ENCODE assay signal across 1 cellular context in genomic region chr3:58490860-58491501, GRCh38.
A peak's percentile ranks its signal among the peaks of the same experiment; 100 is the strongest.
TF ChIP-seq lines count a peak whose summit lies in the region.

No MANE protein-coding gene starts in this region.

TF ChIP-seq in HepG2, 621 proteins besides CTCF, POLR2A, EP300 and RAD21 (continues in another document):
- TF ChIP-seq ZNF547 (CRISPR knock-in tag; IDR thresholded peaks at IDR 0.05) (0 out of 2 replicates have a peak, but pooled peaks have one; percentile 24), MIXL1 (CRISPR knock-in tag; IDR thresholded peaks at IDR 0.05) (0 out of 2 replicates have a peak, but pooled peaks have one; percentile 17), GABPA (IDR thresholded peaks at IDR 0.05; ENCODE audit: low read depth, low read length) (peak; percentile 31; the same call in 1 of the 2 replicates), GABPA (CRISPR knock-in tag; IDR thresholded peaks at IDR 0.05; ENCODE audit: low read depth) (peak; percentile 75), GATAD1 (CRISPR knock-in tag; IDR thresholded peaks at IDR 0.05) (0 out of 2 replicates have a peak, but pooled peaks have one; percentile 13), NKX3-1 (CRISPR knock-in tag; IDR thresholded peaks at IDR 0.05) (no peak), LCORL (IDR thresholded peaks at IDR 0.05) (no peak), LCORL (CRISPR knock-in tag; IDR thresholded peaks at IDR 0.05) (0 out of 2 replicates have a peak, but pooled peaks have one; percentile 33), ZNF441 (CRISPR knock-in tag; IDR thresholded peaks at IDR 0.05; ENCODE audit: borderline replicate concordance) (0 out of 2 replicates have a peak, but pooled peaks have one; percentile 66), HDAC1 (CRISPR knock-in tag; IDR thresholded peaks at IDR 0.05) (peak; percentile 31; the same call in 1 of the 2 replicates), ETV5 (CRISPR knock-in tag; IDR thresholded peaks at IDR 0.05; ENCODE audit: borderline replicate concordance) (peak; percentile 67; the same call in 1 of the 2 replicates), BATF2 (CRISPR knock-in tag; IDR thresholded peaks at IDR 0.05) (no peak), HOXA5 (CRISPR knock-in tag; IDR thresholded peaks at IDR 0.05) (0 out of 2 replicates have a peak, but pooled peaks have one; percentile 9), SMAD3 (CRISPR knock-in tag; IDR thresholded peaks at IDR 0.05) (no peak), KDM3A (CRISPR knock-in tag; IDR thresholded peaks at IDR 0.05; ENCODE audit: low read depth) (no peak), ZNF784 (CRISPR knock-in tag; IDR thresholded peaks at IDR 0.05; ENCODE audit: borderline replicate concordance) (no peak), ZNF121 (CRISPR knock-in tag; IDR thresholded peaks at IDR 0.05) (no peak), FOXA3 (CRISPR knock-in tag; IDR thresholded peaks at IDR 0.05) (no peak), PAWR (CRISPR knock-in tag; IDR thresholded peaks at IDR 0.05; ENCODE audit: borderline replicate concordance) (no peak), ZNF83 (CRISPR knock-in tag; IDR thresholded peaks at IDR 0.05; ENCODE audit: borderline replicate concordance) (no peak), NFE2 (CRISPR knock-in tag; IDR thresholded peaks at IDR 0.05) (no peak), ZNF780A (CRISPR knock-in tag; IDR thresholded peaks at IDR 0.05) (no peak), PHF20 (CRISPR knock-in tag; IDR thresholded peaks at IDR 0.05) (0 out of 2 replicates have a peak, but pooled peaks have one; percentile 1), RNF2 (conservative IDR thresholded peaks at IDR 0.05; ENCODE audit: low read depth) (no peak), GTF3A (CRISPR knock-in tag; conservative IDR thresholded peaks at IDR 0.05) (no peak), ZNF652 (CRISPR knock-in tag; IDR thresholded peaks at IDR 0.05; ENCODE audit: borderline replicate concordance, low read depth) (no peak), ZNF816 (CRISPR knock-in tag; IDR thresholded peaks at IDR 0.05; ENCODE audit: borderline replicate concordance) (0 out of 2 replicates have a peak, but pooled peaks have one; percentile 64), ZNF883 (CRISPR knock-in tag; IDR thresholded peaks at IDR 0.05; ENCODE audit: not compliant biosample characterization) (peak; percentile 25), ZNF576 (CRISPR knock-in tag; IDR thresholded peaks at IDR 0.05) (no peak), ZFP41 (CRISPR knock-in tag; IDR thresholded peaks at IDR 0.05; ENCODE audit: borderline replicate concordance) (no peak), MEIS2 (CRISPR knock-in tag; IDR thresholded peaks at IDR 0.05) (no peak), SIN3B (IDR thresholded peaks at IDR 0.05; ENCODE audit: low read length) (no peak), NRL (CRISPR knock-in tag; IDR thresholded peaks at IDR 0.05; ENCODE audit: borderline replicate concordance) (peak; percentile 66; the same call in 1 of the 2 replicates), ZNF761 (CRISPR knock-in tag; conservative IDR thresholded peaks at IDR 0.05) (no peak), ZFX (CRISPR knock-in tag; IDR thresholded peaks at IDR 0.05; ENCODE audit: low read depth) (peak; percentile 58; the same call in 1 of the 2 replicates), THAP9 (CRISPR knock-in tag; IDR thresholded peaks at IDR 0.05; ENCODE audit: borderline replicate concordance) (peak; percentile 58; the same call in 1 of the 2 replicates), HNRNPLL (IDR thresholded peaks at IDR 0.05; ENCODE audit: low read depth, low read length, poor library complexity, severe bottlenecking) (peak; percentile 10), ZBTB42 (CRISPR knock-in tag; IDR thresholded peaks at IDR 0.05) (0 out of 2 replicates have a peak, but pooled peaks have one; percentile 56), FOSL1 (CRISPR knock-in tag; IDR thresholded peaks at IDR 0.05; ENCODE audit: borderline replicate concordance) (no peak), ZFY (CRISPR knock-in tag; IDR thresholded peaks at IDR 0.05) (peak; percentile 27; the same call in 1 of the 2 replicates), ZSCAN5A (CRISPR knock-in tag; IDR thresholded peaks at IDR 0.05; ENCODE audit: borderline replicate concordance) (no peak), MAFG (CRISPR knock-in tag; IDR thresholded peaks at IDR 0.05) (no peak), ELF3 (CRISPR knock-in tag; IDR thresholded peaks at IDR 0.05) (no peak; the same call in 1 of the 2 replicates)
- TF ChIP-seq, protein P1, sequence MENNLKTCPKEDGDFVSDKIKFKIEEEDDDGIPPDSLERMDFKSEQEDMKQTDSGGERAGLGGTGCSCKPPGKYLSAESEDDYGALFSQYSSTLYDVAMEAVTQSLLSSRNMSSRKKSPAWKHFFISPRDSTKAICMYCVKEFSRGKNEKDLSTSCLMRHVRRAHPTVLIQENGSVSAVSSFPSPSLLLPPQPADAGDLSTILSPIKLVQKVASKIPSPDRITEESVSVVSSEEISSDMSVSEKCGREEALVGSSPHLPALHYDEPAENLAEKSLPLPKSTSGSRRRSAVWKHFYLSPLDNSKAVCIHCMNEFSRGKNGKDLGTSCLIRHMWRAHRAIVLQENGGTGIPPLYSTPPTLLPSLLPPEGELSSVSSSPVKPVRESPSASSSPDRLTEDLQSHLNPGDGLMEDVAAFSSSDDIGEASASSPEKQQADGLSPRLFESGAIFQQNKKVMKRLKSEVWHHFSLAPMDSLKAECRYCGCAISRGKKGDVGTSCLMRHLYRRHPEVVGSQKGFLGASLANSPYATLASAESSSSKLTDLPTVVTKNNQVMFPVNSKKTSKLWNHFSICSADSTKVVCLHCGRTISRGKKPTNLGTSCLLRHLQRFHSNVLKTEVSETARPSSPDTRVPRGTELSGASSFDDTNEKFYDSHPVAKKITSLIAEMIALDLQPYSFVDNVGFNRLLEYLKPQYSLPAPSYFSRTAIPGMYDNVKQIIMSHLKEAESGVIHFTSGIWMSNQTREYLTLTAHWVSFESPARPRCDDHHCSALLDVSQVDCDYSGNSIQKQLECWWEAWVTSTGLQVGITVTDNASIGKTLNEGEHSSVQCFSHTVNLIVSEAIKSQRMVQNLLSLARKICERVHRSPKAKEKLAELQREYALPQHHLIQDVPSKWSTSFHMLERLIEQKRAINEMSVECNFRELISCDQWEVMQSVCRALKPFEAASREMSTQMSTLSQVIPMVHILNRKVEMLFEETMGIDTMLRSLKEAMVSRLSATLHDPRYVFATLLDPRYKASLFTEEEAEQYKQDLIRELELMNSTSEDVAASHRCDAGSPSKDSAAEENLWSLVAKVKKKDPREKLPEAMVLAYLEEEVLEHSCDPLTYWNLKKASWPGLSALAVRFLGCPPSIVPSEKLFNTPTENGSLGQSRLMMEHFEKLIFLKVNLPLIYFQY (CRISPR knock-in tag; IDR thresholded peaks at IDR 0.05; ENCODE audit: borderline replicate concordance): no peak
- TF ChIP-seq, protein P2, sequence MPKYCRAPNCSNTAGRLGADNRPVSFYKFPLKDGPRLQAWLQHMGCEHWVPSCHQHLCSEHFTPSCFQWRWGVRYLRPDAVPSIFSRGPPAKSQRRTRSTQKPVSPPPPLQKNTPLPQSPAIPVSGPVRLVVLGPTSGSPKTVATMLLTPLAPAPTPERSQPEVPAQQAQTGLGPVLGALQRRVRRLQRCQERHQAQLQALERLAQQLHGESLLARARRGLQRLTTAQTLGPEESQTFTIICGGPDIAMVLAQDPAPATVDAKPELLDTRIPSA (CRISPR knock-in tag; IDR thresholded peaks at IDR 0.05; ENCODE audit: borderline replicate concordance): 0 out of 2 replicates have a peak, but pooled peaks have one; percentile 62
- TF ChIP-seq, protein P3, sequence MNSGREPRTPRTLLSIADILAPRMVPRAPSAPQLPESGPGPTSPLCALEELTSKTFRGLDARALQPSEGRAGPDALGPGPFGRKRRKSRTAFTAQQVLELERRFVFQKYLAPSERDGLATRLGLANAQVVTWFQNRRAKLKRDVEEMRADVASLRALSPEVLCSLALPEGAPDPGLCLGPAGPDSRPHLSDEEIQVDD (CRISPR knock-in tag; IDR thresholded peaks at IDR 0.05; ENCODE audit: borderline replicate concordance): no peak
- TF ChIP-seq, protein P4, sequence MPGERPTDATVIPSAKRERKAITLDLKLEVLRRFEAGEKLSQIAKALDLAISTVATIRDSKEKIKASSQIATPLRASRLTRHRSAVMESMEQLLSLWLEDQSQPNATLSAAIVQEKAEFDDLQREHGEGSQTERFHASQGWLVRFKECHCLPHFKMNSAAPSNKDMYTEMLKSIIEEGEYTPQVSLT (CRISPR knock-in tag; IDR thresholded peaks at IDR 0.05; ENCODE audit: borderline replicate concordance, low read depth): no peak
- TF ChIP-seq, protein P5, sequence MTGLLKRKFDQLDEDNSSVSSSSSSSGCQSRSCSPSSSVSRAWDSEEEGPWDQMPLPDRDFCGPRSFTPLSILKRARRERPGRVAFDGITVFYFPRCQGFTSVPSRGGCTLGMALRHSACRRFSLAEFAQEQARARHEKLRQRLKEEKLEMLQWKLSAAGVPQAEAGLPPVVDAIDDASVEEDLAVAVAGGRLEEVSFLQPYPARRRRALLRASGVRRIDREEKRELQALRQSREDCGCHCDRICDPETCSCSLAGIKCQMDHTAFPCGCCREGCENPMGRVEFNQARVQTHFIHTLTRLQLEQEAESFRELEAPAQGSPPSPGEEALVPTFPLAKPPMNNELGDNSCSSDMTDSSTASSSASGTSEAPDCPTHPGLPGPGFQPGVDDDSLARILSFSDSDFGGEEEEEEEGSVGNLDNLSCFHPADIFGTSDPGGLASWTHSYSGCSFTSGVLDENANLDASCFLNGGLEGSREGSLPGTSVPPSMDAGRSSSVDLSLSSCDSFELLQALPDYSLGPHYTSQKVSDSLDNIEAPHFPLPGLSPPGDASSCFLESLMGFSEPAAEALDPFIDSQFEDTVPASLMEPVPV (CRISPR knock-in tag; IDR thresholded peaks at IDR 0.05): peak; percentile 25; the same call in 1 of the 2 replicates
- TF ChIP-seq, protein P6, sequence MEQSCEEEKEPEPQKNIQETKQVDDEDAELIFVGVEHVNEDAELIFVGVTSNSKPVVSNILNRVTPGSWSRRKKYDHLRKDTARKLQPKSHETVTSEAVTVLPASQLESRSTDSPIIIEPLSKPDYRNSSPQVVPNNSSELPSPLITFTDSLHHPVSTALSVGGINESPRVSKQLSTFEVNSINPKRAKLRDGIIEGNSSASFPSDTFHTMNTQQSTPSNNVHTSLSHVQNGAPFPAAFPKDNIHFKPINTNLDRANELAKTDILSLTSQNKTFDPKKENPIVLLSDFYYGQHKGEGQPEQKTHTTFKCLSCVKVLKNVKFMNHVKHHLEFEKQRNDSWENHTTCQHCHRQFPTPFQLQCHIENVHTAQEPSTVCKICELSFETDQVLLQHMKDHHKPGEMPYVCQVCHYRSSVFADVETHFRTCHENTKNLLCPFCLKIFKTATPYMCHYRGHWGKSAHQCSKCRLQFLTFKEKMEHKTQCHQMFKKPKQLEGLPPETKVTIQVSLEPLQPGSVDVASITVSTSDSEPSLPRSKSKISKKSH (CRISPR knock-in tag; IDR thresholded peaks at IDR 0.05; ENCODE audit: borderline replicate concordance): 0 out of 2 replicates have a peak, but pooled peaks have one; percentile 28
